ENCODE assay signal across 25 cellular contexts in the genomic region with DNA sequence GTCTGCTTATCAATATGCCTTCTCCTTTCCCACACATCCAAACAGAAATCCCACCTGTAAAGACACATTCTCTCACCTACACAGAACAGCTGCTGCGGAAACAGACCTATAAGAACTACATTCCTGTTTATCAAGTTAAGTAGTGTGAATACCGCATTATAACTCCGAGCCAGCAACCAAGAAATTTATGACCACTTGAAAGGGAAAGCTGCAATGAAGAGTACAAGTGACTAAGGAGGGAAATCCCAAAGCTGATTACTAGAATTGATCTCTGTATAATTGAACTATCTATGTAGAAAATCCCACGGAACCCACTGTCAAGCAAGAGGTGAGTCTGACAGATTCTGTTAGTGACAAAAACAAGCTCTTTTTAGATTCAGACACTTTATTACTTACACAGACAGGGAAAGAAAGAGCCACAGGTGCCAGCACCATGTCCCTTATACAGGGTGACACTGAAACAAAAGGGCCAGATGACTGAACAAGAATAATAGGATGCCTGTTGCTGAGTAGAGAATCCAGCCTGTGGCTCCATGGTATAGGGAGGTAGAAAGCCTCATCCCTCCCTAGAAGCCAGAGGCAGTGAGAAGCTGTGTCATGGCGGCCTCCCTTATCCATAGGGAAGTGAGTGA. TPM values are rescaled to one million over a fixed set of nuclear protein-coding genes. Genes with fewer than 3 reads are reported as not detected.
"Had no signal": no experiment of that assay in that cellular context is flagged by ENCODE, and none has a peak within 500 bp of the region (broad histone marks: within the 10 kb centered on the region; RNA-seq: fewer than 3 reads in every experiment).

No MANE protein-coding gene starts in this region.

- H3K9me3 ChIP-seq: adrenal gland had no signal

- H3K27ac ChIP-seq: adrenal gland, KMS-11 had no signal

- H3K4me3 ChIP-seq: adrenal gland had no signal

- FAIRE-seq: TTC549 had no signal

- ATAC-seq: activated CD8-positive, alpha-beta T cell treated with anti-CD3 and anti-CD28 coated beads for 36 hours; T-cell had no signal

- H3K36me3 Mint-ChIP-seq: activated naive CD8-positive, alpha-beta T cell treated with anti-CD3 and anti-CD28 coated beads, Interleukin-2, amount 10 ng/mL, durations not matched to agents 7 days and 5 days had no signal

- H3K4me3 Mint-ChIP-seq: activated B cell treated with CpG ODN at 0.5 μM for 24 hours; activated CD8-positive, alpha-beta T cell treated with anti-CD3 and anti-CD28 coated beads for 36 hours; activated naive CD8-positive, alpha-beta T cell treated with anti-CD3 and anti-CD28 coated beads, Interleukin-2, amount 10 ng/mL, durations not matched to agents 7 days and 5 days; T-cell had no signal

- H3K4me1 Mint-ChIP-seq: activated B cell treated with CpG ODN at 0.5 μM for 24 hours; activated naive CD8-positive, alpha-beta T cell treated with anti-CD3 and anti-CD28 coated beads, Interleukin-2, amount 10 ng/mL, durations not matched to agents 7 days and 5 days; T-cell had no signal

- H3K27ac Mint-ChIP-seq: activated B cell treated with CpG ODN at 0.5 μM for 24 hours; activated CD8-positive, alpha-beta T cell treated with anti-CD3 and anti-CD28 coated beads for 36 hours; activated naive CD8-positive, alpha-beta T cell treated with anti-CD3 and anti-CD28 coated beads, Interleukin-2, amount 10 ng/mL, durations not matched to agents 7 days and 5 days; activated T-helper 2 cell treated with anti-CD3 and anti-CD28 coated beads, Interferon-gamma antibody, Interleukin-2, Interleukin-4, amounts not matched to agents 10 μg/mL and 5 μg/mL and 100 μg/mL, durations not matched to agents 14 hours and 24 hours and 36 hours; T-cell had no signal

- DNase-seq: activated B cell treated with CpG ODN at 0.5 μM for 24 hours; activated CD8-positive, alpha-beta memory T cell treated with anti-CD3 and anti-CD28 coated beads, Interleukin-2, amount 50 U/mL, for 4 hours; activated CD8-positive, alpha-beta T cell treated with anti-CD3 and anti-CD28 coated beads for 36 hours; activated gamma-delta T cell treated with Interleukin-2 at 50 U/mL for 16 hours; activated naive CD4-positive, alpha-beta T cell treated with anti-CD3 and anti-CD28 coated beads, Interleukin-2, amount 50 U/mL, for 16 hours; activated naive CD8-positive, alpha-beta T cell treated with anti-CD3 and anti-CD28 coated beads, Interleukin-2, amount 10 ng/mL, durations not matched to agents 7 days and 5 days; activated T-cell treated with anti-CD3 and anti-CD28 coated beads, Interleukin-2, amount 50 U/mL, for 1 hour; adrenal gland; anterior cingulate cortex; cerebellar nuclear complex; NCI-H1092; NCI-H1930; NCI-H2107; NCI-H82; SIG-M5; T-cell; T-helper 2 cell; T1000 had no signal

- H3K4me1 ChIP-seq: adrenal gland had no signal

- H3K9me3 Mint-ChIP-seq: activated B cell treated with CpG ODN at 0.5 μM for 24 hours; activated T-helper 2 cell treated with anti-CD3 and anti-CD28 coated beads, Interferon-gamma antibody, Interleukin-2, Interleukin-4, amounts not matched to agents 10 μg/mL and 5 μg/mL and 100 μg/mL, durations not matched to agents 14 hours and 24 hours and 36 hours had no signal

- H3K36me3 ChIP-seq: adrenal gland had no signal

RNA-seq across cellular contexts. Expression of gene IGFL4, which starts 1.6 kb away (rescaled TPM):
- total RNA-seq: activated B cell treated with CpG ODN at 0.5 μM for 24 hours; activated CD8-positive, alpha-beta T cell treated with anti-CD3 and anti-CD28 coated beads for 36 hours; activated naive CD8-positive, alpha-beta T cell treated with anti-CD3 and anti-CD28 coated beads, Interleukin-2, amount 10 ng/mL, durations not matched to agents 7 days and 5 days; activated T-helper 2 cell treated with anti-CD3 and anti-CD28 coated beads, Interferon-gamma antibody, Interleukin-2, Interleukin-4, amounts not matched to agents 10 μg/mL and 5 μg/mL and 100 μg/mL, durations not matched to agents 14 hours and 24 hours and 36 hours; cardiac septum; MCF 10A; OCI-LY7; RPMI7951; T-cell had no signal

RNA-seq across cellular contexts. Expression of gene PGLYRP1, which starts 19.5 kb away (rescaled TPM):
- total RNA-seq: activated B cell treated with CpG ODN at 0.5 μM for 24 hours; activated CD8-positive, alpha-beta T cell treated with anti-CD3 and anti-CD28 coated beads for 36 hours; activated naive CD8-positive, alpha-beta T cell treated with anti-CD3 and anti-CD28 coated beads, Interleukin-2, amount 10 ng/mL, durations not matched to agents 7 days and 5 days; activated T-helper 2 cell treated with anti-CD3 and anti-CD28 coated beads, Interferon-gamma antibody, Interleukin-2, Interleukin-4, amounts not matched to agents 10 μg/mL and 5 μg/mL and 100 μg/mL, durations not matched to agents 14 hours and 24 hours and 36 hours; adrenal gland; MCF 10A; OCI-LY7; RPMI7951; T-cell had no signal
